In the genomic region with DNA sequence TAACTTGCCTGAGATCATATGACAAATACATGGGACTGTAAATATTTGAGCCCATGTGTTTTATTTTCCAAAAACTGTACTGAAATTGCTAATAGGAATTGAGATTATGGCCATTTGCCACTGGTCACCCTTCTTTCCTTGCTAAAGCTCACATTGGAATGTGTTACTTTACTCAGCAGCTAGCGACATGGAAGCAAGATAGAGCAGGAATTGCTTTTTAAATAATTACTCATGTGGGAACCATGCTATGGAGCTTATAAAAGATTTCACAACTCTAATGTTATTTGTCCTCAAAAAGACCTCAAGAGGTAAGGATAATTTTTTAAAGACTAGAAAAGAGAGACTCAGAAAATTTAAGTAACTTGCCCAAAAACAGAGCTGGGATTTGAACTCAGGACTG, we compare ENCODE assay signal across 19 cellular contexts. TPM values are rescaled to one million over a fixed set of nuclear protein-coding genes. Genes with fewer than 3 reads are reported as not detected.
DNase-seq lines count a peak whose midpoint lies in the region; ATAC-seq and TF ChIP-seq lines count a peak whose summit lies in the region.
"Had no signal": no experiment of that assay in that cellular context is flagged by ENCODE, and none has a peak within 500 bp of the region (broad histone marks: within the 10 kb centered on the region; RNA-seq: fewer than 3 reads in every experiment).

No MANE protein-coding gene starts in this region.

- H3K4me3 ChIP-seq in BJ (ENCODE audit: low read depth, low read length) (no peak overlapping the region), cardiac fibroblast (replicated peaks in 1 of 2; ENCODE audit: low read depth in 2 of 2, low read length in 2 of 2) (no peak overlapping the region), osteoblast (ENCODE audit: insufficient read depth, low read length) (no peak overlapping the region)
- H3K4me3 ChIP-seq: K562, thoracic aorta had no signal

- TF ChIP-seq CTCF in BJ (IDR thresholded peaks at IDR 0.05; ENCODE audit: insufficient read depth, low read depth, low read length) (no peak), cardiac fibroblast (IDR thresholded peaks at IDR 0.05; ENCODE audit: low read depth, low read length) (no peak), osteoblast (IDR thresholded peaks at IDR 0.05; ENCODE audit: extremely low read depth, low read depth, low read length) (no peak), type B pancreatic cell (conservative IDR thresholded peaks at IDR 0.05) (no peak)

- no peaks in the 10 kb centered on the region for H3K27me3 Mint-ChIP-seq in type B pancreatic cell
- H3K27me3 Mint-ChIP-seq in natural killer cell treated with Interleukin-12 subunit alpha and Interleukin-12 subunit beta and Interleukin-15 and Interleukin-18, amount 100 ng/mL, for 72 hours, result peaks cover 0 to 10% of the 10 kb centered on the region in 2 donors

- H3K27ac Mint-ChIP-seq in type B pancreatic cell, result no peak overlapping the region
- H3K27ac Mint-ChIP-seq in natural killer cell treated with Interleukin-12 subunit alpha and Interleukin-12 subunit beta and Interleukin-15 and Interleukin-18, amount 100 ng/mL, for 72 hours, result no peak overlapping the region
- H3K27ac Mint-ChIP-seq: activated CD8-positive, alpha-beta T cell treated with anti-CD3 and anti-CD28 coated beads, Interleukin-2, amount 10 ng/mL, durations not matched to agents 7 days and 5 days; stimulated activated naive B cell treated with anti-CD40 and anti-IgM and Interleukin-4, amounts not matched to agents 10 μg/mL and 1 μg/mL and 100 μg/mL, for 72 hours had no signal

- H3K36me3 ChIP-seq in BJ (ENCODE audit: control insufficient read depth, insufficient read depth, low read length) (no peaks in the 10 kb centered on the region), osteoblast (ENCODE audit: insufficient read depth, low read length) (no peaks in the 10 kb centered on the region)
- H3K36me3 ChIP-seq: thoracic aorta had no signal

- POLR2A ChIA-PET in BJ (lab: Charles Lee), result interaction anchor here (0.6 to 0.8 kb wide), 2 partner anchors 89 to 146 kb away, joined by 4 to 28 read pairs; no protein-coding TSS in a partner anchor

- CTCF ChIA-PET in BJ (lab: Yijun Ruan, JAX), result interaction anchor here (0.7 to 6.3 kb wide), 21 partner anchors 10 to 268 kb away, joined by 3 to 151 read pairs (median 5); a partner anchor contains a TSS

- H3K27me3 ChIP-seq in BJ (ENCODE audit: control insufficient read depth, insufficient read depth, low read length) (no peaks in the 10 kb centered on the region; the same call in 1 of the 2 replicates), osteoblast (ENCODE audit: insufficient read depth, low read length) (no peaks in the 10 kb centered on the region)

- no peak overlapping the region for H3K4me2 ChIP-seq in osteoblast (ENCODE audit: insufficient read depth, low read length)

- no peak overlapping the region for H3K4me3 Mint-ChIP-seq in type B pancreatic cell
- H3K4me3 Mint-ChIP-seq in natural killer cell treated with Interleukin-12 subunit alpha and Interleukin-12 subunit beta and Interleukin-15 and Interleukin-18, amount 100 ng/mL, for 72 hours, result no peak overlapping the region
- H3K4me3 Mint-ChIP-seq: activated CD8-positive, alpha-beta T cell treated with anti-CD3 and anti-CD28 coated beads, Interleukin-2, amount 10 ng/mL, durations not matched to agents 7 days and 5 days; stimulated activated naive B cell treated with anti-CD40 and anti-IgM and Interleukin-4, amounts not matched to agents 10 μg/mL and 1 μg/mL and 100 μg/mL, for 72 hours had no signal

- ATAC-seq in natural killer cell treated with Interleukin-12 subunit alpha and Interleukin-12 subunit beta and Interleukin-15 and Interleukin-18, amount 100 ng/mL, for 72 hours, result no peak
- ATAC-seq: activated CD8-positive, alpha-beta T cell treated with anti-CD3 and anti-CD28 coated beads, Interleukin-2, amount 10 ng/mL, durations not matched to agents 7 days and 5 days; K562; stimulated activated naive B cell treated with anti-CD40 and anti-IgM and Interleukin-4, amounts not matched to agents 10 μg/mL and 1 μg/mL and 100 μg/mL, for 72 hours had no signal

- peak overlapping the region; percentile 30 for H3K27ac ChIP-seq in osteoblast (ENCODE audit: low read depth, low read length)
- H3K27ac ChIP-seq: epithelial cell of prostate, thoracic aorta had no signal

- peaks cover 17% of the 10 kb centered on the region for H3K4me1 ChIP-seq in osteoblast (ENCODE audit: insufficient read depth, low read length)

- DNase-seq in BJ (ENCODE audit: low read depth), result peak; percentile 79
- peak; percentile 45 for DNase-seq in NCI-H226
- peak; percentile 69 to 78 for DNase-seq in cardiac fibroblast (ENCODE audit: low read depth in 2 of 2)
- DNase-seq in osteoblast (ENCODE audit: insufficient read length, low spot score, missing footprints), result peak; percentile 79
- no peak for DNase-seq in GDM1 (lab: John Stamatoyannopoulos, UW)
- no peak for DNase-seq in type B pancreatic cell (ENCODE audit: extremely low spot score, unreplicated experiment)
- no peak for DNase-seq in central memory CD4-positive, alpha-beta T cell
- no peak for DNase-seq in natural killer cell treated with Interleukin-12 subunit alpha and Interleukin-12 subunit beta and Interleukin-15 and Interleukin-18, amount 100 ng/mL, for 72 hours (ENCODE audit: low spot score)
- DNase-seq: activated CD4-positive, CD25-positive, alpha-beta regulatory T cell treated with anti-CD3 and anti-CD28 coated beads, Interleukin-2, amount 50 U/mL, for 72 hours; activated CD8-positive, alpha-beta T cell treated with anti-CD3 and anti-CD28 coated beads, Interleukin-2, amount 10 ng/mL, durations not matched to agents 7 days and 5 days; activated gamma-delta T cell; DMS79; NCI-H69; SIG-M5; stimulated activated CD4-positive, alpha-beta T cell treated with anti-CD3 and anti-CD28 coated beads, Interleukin-2, amount 100 ng/mL, for 48 hours; stimulated activated naive B cell treated with anti-CD40 and anti-IgM and Interleukin-4, amounts not matched to agents 10 μg/mL and 1 μg/mL and 100 μg/mL, for 72 hours had no signal

- H3K9me3 ChIP-seq in osteoblast (ENCODE audit: low read depth, low read length), result peaks cover 2% of the 10 kb centered on the region
- H3K9me3 ChIP-seq: thoracic aorta had no signal

- no peak overlapping the region for H2AFZ ChIP-seq in osteoblast (ENCODE audit: low read length)

- H4K20me1 ChIP-seq in osteoblast (ENCODE audit: insufficient read depth, low read length), result no peaks in the 10 kb centered on the region

- no peaks in the 10 kb centered on the region for H3K9me3 Mint-ChIP-seq in type B pancreatic cell
- H3K9me3 Mint-ChIP-seq in natural killer cell treated with Interleukin-12 subunit alpha and Interleukin-12 subunit beta and Interleukin-15 and Interleukin-18, amount 100 ng/mL, for 72 hours, result no peaks in the 10 kb centered on the region

- no peaks in the 10 kb centered on the region for H3K36me3 Mint-ChIP-seq in type B pancreatic cell
- no peaks in the 10 kb centered on the region for H3K36me3 Mint-ChIP-seq in natural killer cell treated with Interleukin-12 subunit alpha and Interleukin-12 subunit beta and Interleukin-15 and Interleukin-18, amount 100 ng/mL, for 72 hours

- peaks cover 9% of the 10 kb centered on the region for H3K4me1 Mint-ChIP-seq in type B pancreatic cell (ENCODE audit: unreplicated experiment)
- peaks cover 5 to 10% of the 10 kb centered on the region in 2 donors for H3K4me1 Mint-ChIP-seq in natural killer cell treated with Interleukin-12 subunit alpha and Interleukin-12 subunit beta and Interleukin-15 and Interleukin-18, amount 100 ng/mL, for 72 hours (ENCODE audit: low read depth in 2 of 2)

- H3K79me2 ChIP-seq in osteoblast (ENCODE audit: insufficient read depth, low read length), result peaks cover 15% of the 10 kb centered on the region

RNA-seq across cellular contexts. Expression of a gene that starts 48.8 kb away (rescaled TPM):
- 28.9 and 48.5 TPM in 2 replicates for polyA plus RNA-seq in BJ (2011; rRNA removed)
- 34.3 and 39.1 TPM in 2 replicates for polyA minus RNA-seq in BJ (2011; rRNA and poly(A)+ RNA removed)
- total RNA-seq in osteoblast (101 and 106 TPM in 2 replicates), type B pancreatic cell (ENCODE audit: low replicate concordance) (36.6 and 37.2 TPM in 2 replicates)
- total RNA-seq in natural killer cell treated with Interleukin-12 subunit alpha and Interleukin-12 subunit beta and Interleukin-15 and Interleukin-18, amount 100 ng/mL, for 72 hours, result 1 to 10 TPM; 7.2 to 9.1 TPM

Comparison
In these comparisons a context has a peak if more than half of its experiments do, and no peak if none do; other contexts are left out.
1. DNase-seq: peak in BJ (single experiment), NCI-H226 (single experiment), cardiac fibroblast (2 of 2) and osteoblast (single experiment); none in GDM1 (single experiment), type B pancreatic cell (single experiment), central memory CD4-positive, alpha-beta T cell (single experiment) and natural killer cell treated with Interleukin-12 subunit alpha and Interleukin-12 subunit beta and Interleukin-15 and Interleukin-18, amount 100 ng/mL, for 72 hours (single experiment).